ENCODE assay signal across 1 cellular context in the genomic region with DNA sequence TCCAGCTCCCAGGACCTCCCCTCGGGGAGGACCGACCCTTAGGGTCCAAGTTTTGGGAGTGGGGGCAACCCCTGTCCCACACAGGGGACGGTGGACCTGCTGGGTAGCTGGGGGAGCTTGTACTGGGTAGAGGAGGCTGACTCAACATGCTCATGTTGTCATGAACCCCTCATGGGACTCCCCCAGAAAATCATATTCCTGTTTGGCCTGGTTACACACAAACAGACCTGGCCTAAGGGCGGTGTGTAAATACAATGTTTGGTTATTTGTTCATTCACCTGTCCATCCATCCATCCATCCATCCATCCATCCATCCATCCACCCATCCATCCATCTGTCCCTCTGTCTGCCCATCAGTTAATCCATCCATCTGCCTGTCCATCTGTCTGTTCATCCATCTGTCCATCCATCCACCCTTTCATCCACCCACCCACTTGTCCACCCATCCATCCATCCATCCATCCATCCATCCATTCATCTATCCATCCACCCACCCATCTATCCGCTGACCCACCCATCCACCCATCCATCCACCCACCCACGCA.
TF ChIP-seq lines count a peak whose summit lies in the region.

No MANE protein-coding gene starts in this region.

TF ChIP-seq in HEK293, 187 proteins besides CTCF, POLR2A, EP300 and RAD21 (continued from another document):
- TF ChIP-seq ZNF426 (tag by site-specific recombination; IDR thresholded peaks at IDR 0.05) (no peak), ZBTB20 (tag by site-specific recombination; IDR thresholded peaks at IDR 0.05) (no peak), OVOL3 (tag by site-specific recombination; IDR thresholded peaks at IDR 0.05) (no peak), ZFHX2 (tag by site-specific recombination; conservative IDR thresholded peaks at IDR 0.05) (peak; percentile 46), EGR2 (tag by site-specific recombination; IDR thresholded peaks at IDR 0.05; ENCODE audit: low read depth) (peak; percentile 45; the same call in 1 of the 2 replicates)
- TF ChIP-seq, protein P1, sequence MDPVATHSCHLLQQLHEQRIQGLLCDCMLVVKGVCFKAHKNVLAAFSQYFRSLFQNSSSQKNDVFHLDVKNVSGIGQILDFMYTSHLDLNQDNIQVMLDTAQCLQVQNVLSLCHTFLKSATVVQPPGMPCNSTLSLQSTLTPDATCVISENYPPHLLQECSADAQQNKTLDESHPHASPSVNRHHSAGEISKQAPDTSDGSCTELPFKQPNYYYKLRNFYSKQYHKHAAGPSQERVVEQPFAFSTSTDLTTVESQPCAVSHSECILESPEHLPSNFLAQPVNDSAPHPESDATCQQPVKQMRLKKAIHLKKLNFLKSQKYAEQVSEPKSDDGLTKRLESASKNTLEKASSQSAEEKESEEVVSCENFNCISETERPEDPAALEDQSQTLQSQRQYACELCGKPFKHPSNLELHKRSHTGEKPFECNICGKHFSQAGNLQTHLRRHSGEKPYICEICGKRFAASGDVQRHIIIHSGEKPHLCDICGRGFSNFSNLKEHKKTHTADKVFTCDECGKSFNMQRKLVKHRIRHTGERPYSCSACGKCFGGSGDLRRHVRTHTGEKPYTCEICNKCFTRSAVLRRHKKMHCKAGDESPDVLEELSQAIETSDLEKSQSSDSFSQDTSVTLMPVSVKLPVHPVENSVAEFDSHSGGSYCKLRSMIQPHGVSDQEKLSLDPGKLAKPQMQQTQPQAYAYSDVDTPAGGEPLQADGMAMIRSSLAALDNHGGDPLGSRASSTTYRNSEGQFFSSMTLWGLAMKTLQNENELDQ (tag by site-specific recombination; IDR thresholded peaks at IDR 0.05; ENCODE audit: low read depth), result no peak
- TF ChIP-seq, protein P2, sequence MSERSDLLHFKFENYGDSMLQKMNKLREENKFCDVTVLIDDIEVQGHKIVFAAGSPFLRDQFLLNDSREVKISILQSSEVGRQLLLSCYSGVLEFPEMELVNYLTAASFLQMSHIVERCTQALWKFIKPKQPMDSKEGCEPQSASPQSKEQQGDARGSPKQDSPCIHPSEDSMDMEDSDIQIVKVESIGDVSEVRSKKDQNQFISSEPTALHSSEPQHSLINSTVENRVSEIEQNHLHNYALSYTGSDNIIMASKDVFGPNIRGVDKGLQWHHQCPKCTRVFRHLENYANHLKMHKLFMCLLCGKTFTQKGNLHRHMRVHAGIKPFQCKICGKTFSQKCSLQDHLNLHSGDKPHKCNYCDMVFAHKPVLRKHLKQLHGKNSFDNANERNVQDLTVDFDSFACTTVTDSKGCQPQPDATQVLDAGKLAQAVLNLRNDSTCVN (tag by site-specific recombination; optimal IDR thresholded peaks at IDR 0.05), result no peak
- TF ChIP-seq, protein P3, sequence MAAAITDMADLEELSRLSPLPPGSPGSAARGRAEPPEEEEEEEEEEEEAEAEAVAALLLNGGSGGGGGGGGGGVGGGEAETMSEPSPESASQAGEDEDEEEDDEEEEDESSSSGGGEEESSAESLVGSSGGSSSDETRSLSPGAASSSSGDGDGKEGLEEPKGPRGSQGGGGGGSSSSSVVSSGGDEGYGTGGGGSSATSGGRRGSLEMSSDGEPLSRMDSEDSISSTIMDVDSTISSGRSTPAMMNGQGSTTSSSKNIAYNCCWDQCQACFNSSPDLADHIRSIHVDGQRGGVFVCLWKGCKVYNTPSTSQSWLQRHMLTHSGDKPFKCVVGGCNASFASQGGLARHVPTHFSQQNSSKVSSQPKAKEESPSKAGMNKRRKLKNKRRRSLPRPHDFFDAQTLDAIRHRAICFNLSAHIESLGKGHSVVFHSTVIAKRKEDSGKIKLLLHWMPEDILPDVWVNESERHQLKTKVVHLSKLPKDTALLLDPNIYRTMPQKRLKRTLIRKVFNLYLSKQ (tag by site-specific recombination; IDR thresholded peaks at IDR 0.05; ENCODE audit: borderline replicate concordance), result no peak
